Comparison of ENCODE assay signal across 11 cellular contexts in the genomic region with DNA sequence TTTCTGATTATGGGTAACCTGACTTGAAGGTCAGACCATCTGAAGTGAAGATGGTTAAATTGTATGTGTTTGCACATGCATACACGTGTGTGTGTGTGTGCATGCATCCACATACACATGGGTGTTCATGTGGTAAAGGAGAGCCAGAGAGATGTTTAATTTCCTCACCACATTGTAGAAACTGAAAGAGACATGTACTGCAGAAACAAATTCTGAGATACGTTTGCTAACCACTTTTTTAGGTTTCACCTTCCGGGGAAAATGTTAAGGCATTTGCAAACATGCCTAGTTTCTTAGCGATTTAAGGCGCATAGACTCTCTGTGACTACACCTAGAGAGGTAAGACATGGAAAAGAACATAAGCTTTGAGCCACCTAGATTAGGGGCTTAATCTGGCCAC.
A peak's percentile ranks its signal among the peaks of the same experiment; 100 is the strongest.
DNase-seq lines count a peak whose midpoint lies in the region; ATAC-seq and TF ChIP-seq lines count a peak whose summit lies in the region.
"Had no signal": no experiment of that assay in that cellular context is flagged by ENCODE, and none has a peak within 500 bp of the region (broad histone marks: within the 10 kb centered on the region; RNA-seq: fewer than 3 reads in every experiment).

No MANE protein-coding gene starts in this region.

- peaks cover 29% of the 10 kb centered on the region for H3K4me1 Mint-ChIP-seq in activated naive CD8-positive, alpha-beta T cell treated with anti-CD3 and anti-CD28 coated beads, Interleukin-2, amount 50 U/mL, for 24 hours

- peaks cover 6% of the 10 kb centered on the region for H3K9me3 Mint-ChIP-seq in activated naive CD8-positive, alpha-beta T cell treated with anti-CD3 and anti-CD28 coated beads, Interleukin-2, amount 50 U/mL, for 24 hours
- H3K9me3 Mint-ChIP-seq: central memory CD8-positive, alpha-beta T cell; GM23338 had no signal

- DNase-seq in GM12865 (ENCODE audit: low read depth) (peak; percentile 82), lower leg skin (ENCODE audit: low spot score in 2 of 2) (no peak), NCI-H1105 treated with DMSO at 0.1 percent for 48 hours (lab: John Stamatoyannopoulos, UW) (no peak), NCI-H146 (lab: John Stamatoyannopoulos, UW) (no peak), foreskin melanocyte (no peak)
- DNase-seq in activated naive CD8-positive, alpha-beta T cell treated with anti-CD3 and anti-CD28 coated beads, Interleukin-2, amount 50 U/mL, for 24 hours: no peak

- H3K4me3 Mint-ChIP-seq in activated naive CD8-positive, alpha-beta T cell treated with anti-CD3 and anti-CD28 coated beads, Interleukin-2, amount 50 U/mL, for 24 hours: peak overlapping the region; percentile 2
- H3K4me3 Mint-ChIP-seq: central memory CD8-positive, alpha-beta T cell; GM23338 had no signal

- no peaks in the 10 kb centered on the region for H3K27me3 Mint-ChIP-seq in activated naive CD8-positive, alpha-beta T cell treated with anti-CD3 and anti-CD28 coated beads, Interleukin-2, amount 50 U/mL, for 24 hours
- H3K27me3 Mint-ChIP-seq: central memory CD8-positive, alpha-beta T cell had no signal

- TF ChIP-seq POLR2A in lower leg skin (IDR thresholded peaks at IDR 0.05): no peak

- H3K27ac Mint-ChIP-seq in activated naive CD8-positive, alpha-beta T cell treated with anti-CD3 and anti-CD28 coated beads, Interleukin-2, amount 50 U/mL, for 24 hours: peak overlapping the region; percentile 24
- H3K27ac Mint-ChIP-seq: GM23338 had no signal

- H3K4me3 ChIP-seq in GM12865 (ENCODE audit: low read depth, low read length): no peak overlapping the region
- H3K4me3 ChIP-seq in lower leg skin (ENCODE audit: low read depth, poor library complexity, severe bottlenecking): no peak overlapping the region
- H3K4me3 ChIP-seq: GM23338, tibial nerve had no signal

- TF ChIP-seq CTCF in GM12865 (IDR thresholded peaks at IDR 0.05; ENCODE audit: insufficient read depth, low read depth, low read length, missing control alignments) (no peak), lower leg skin (IDR thresholded peaks at IDR 0.05) (no peak)

- intact Hi-C loops in lower leg skin (cut with DNase I; ENCODE audit: low total_unique reads): no loop called here

- H3K36me3 Mint-ChIP-seq in activated naive CD8-positive, alpha-beta T cell treated with anti-CD3 and anti-CD28 coated beads, Interleukin-2, amount 50 U/mL, for 24 hours (ENCODE audit: low read depth): no peaks in the 10 kb centered on the region

- WGBS in lower leg skin, 2 donors: 84 to 85% methylated on average over 5 of the region's 5 CpGs

- peak; percentile 65 for ATAC-seq in GM19397 (IDR thresholded peaks at IDR 0.05; ENCODE audit: unreplicated experiment)
- peak; percentile 80 for ATAC-seq in HG03159 (IDR thresholded peaks at IDR 0.05; ENCODE audit: unreplicated experiment)
- peak; percentile 96 for ATAC-seq in activated naive CD8-positive, alpha-beta T cell treated with anti-CD3 and anti-CD28 coated beads, Interleukin-2, amount 50 U/mL, for 24 hours
- ATAC-seq: GM23338 had no signal
